In the genomic region with DNA sequence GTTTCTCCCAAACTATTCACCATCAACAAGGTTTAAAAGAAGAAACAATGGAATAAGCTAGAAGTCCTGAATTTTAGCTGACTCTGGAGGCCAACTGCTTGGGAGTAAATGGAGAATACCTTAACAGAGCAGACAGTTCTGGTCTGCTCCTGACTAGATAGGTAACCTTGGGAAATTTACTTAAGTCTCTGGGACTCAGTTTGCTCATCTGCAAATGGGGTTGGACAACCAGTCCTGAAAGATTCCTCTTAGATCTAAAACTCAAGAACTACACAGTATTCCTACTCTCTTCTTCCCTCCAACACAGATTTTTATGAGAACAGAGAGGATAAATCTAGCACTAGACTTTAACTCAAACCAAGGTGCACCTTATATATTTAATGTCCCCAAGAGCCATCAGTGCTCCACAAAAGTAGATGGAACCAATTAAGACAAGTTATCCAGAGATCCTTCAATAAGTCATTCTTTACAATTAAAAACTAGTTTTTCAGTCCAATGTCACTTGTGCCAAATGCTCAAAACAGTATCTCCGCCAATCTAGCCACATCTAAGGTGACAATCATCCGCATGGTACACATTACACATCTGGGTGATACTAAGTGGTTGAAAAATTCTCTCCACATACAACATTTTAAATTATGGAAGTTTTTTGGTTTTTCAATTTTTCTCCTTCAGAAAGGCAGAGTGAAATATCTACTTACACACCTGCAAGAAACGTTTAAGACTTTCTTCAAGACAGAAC, we compare ENCODE assay signal across 8 cellular contexts. TPM values are rescaled to one million over a fixed set of nuclear protein-coding genes. Genes with fewer than 3 reads are reported as not detected.
DNase-seq lines count a peak whose midpoint lies in the region; ATAC-seq, FAIRE-seq and TF ChIP-seq lines count a peak whose summit lies in the region.

No MANE protein-coding gene starts in this region.

- H3K27me3 ChIP-seq in HAP-1 (ENCODE audit: low read depth) = no peaks in the 10 kb centered on the region

- H3K27ac Mint-ChIP-seq in WTC11 (peak overlapping the region; percentile 97), glutamatergic neuron (ENCODE audit: unreplicated experiment) (peak overlapping the region; percentile 90)

- no peak for FAIRE-seq in GM12891 (lab: Jason Lieb, UNC)

- H3K9me3 ChIP-seq in HAP-1 = no peaks in the 10 kb centered on the region

- peak overlapping the region in 14 of 21 experiments; percentile 6 to 100 (median 96) for H3K27ac ChIP-seq in skin epidermis

- DNase-seq in HAP-1 (ENCODE audit: low spot score in 2 of 2) (no peak), WTC11 (ENCODE audit: low spot score) (no peak), glutamatergic neuron (no peak), GM12891 (ENCODE audit: insufficient read length, low spot score) (no peak), ecto neural progenitor cell (ENCODE audit: low spot score) (no peak), HPDE6-E6E7 (ENCODE audit: extremely low spot score) (no peak)

- POLR2A ChIA-PET in WTC11 (lab: Charles Lee) = interaction anchor here (1.4 kb wide), 1 partner anchor 13 kb away, joined by 5 read pairs; no protein-coding TSS in a partner anchor

- no peak for TF ChIP-seq CTCF in WTC11 (IDR thresholded peaks at IDR 0.05)
- no peak for TF ChIP-seq CTCF in glutamatergic neuron (IDR thresholded peaks at IDR 0.05; ENCODE audit: partially characterized antibody, unreplicated experiment)

- in situ Hi-C loops in HAP-1 (cut with MboI; ENCODE audit: low sequenced_read_pairs) = no loop called here

- CTCF ChIA-PET in WTC11 (lab: Charles Lee) = interaction anchor here (0.7 to 2.3 kb wide), 2 partner anchors 12 to 39 kb away, joined by 3 to 15 read pairs; a partner anchor contains a TSS

- H3K9me3 Mint-ChIP-seq in WTC11 = no peaks in the 10 kb centered on the region
- peaks cover 11% of the 10 kb centered on the region for H3K9me3 Mint-ChIP-seq in glutamatergic neuron (ENCODE audit: unreplicated experiment)

- H3K4me1 Mint-ChIP-seq in WTC11 = peaks cover 47% of the 10 kb centered on the region
- peaks cover 27% of the 10 kb centered on the region for H3K4me1 Mint-ChIP-seq in glutamatergic neuron (ENCODE audit: low read depth, unreplicated experiment)

- TF ChIP-seq POLR2A in GM12891 (IDR thresholded peaks at IDR 0.05; ENCODE audit: low read depth, low read length) = no peak

- ATAC-seq in WTC11 (no peak), HG02759 (IDR thresholded peaks at IDR 0.05; ENCODE audit: unreplicated experiment) (no peak)

- H3K4me3 Mint-ChIP-seq in WTC11 (peak overlapping the region; percentile 97), glutamatergic neuron (ENCODE audit: unreplicated experiment) (peak overlapping the region; percentile 97)

- H3K36me3 Mint-ChIP-seq in WTC11 (peaks cover 7% of the 10 kb centered on the region; the same call in 1 of the 2 replicates), glutamatergic neuron (ENCODE audit: unreplicated experiment) (no peaks in the 10 kb centered on the region)

- H3K27me3 Mint-ChIP-seq in WTC11 (ENCODE audit: low read depth) (no peaks in the 10 kb centered on the region), glutamatergic neuron (ENCODE audit: unreplicated experiment) (peaks cover 2% of the 10 kb centered on the region)

- peaks cover 20% of the 10 kb centered on the region for H3K36me3 ChIP-seq in HAP-1 (replicated peaks)

- peaks cover 44% of the 10 kb centered on the region for H3K4me1 ChIP-seq in HAP-1

- H3K4me3 ChIP-seq in HAP-1 (peak overlapping the region; percentile 75), skin epidermis (peak overlapping the region; percentile 85 to 98 (median 89))

TF ChIP-seq in WTC11, 78 proteins besides CTCF, POLR2A, EP300 and RAD21 (continues in another document):
- TF ChIP-seq NFE2L1 (CRISPR knock-in tag; IDR thresholded peaks at IDR 0.05) = no peak
- TF ChIP-seq FOXK1 (CRISPR knock-in tag; IDR thresholded peaks at IDR 0.05) = no peak
- TF ChIP-seq CREB1 (CRISPR knock-in tag; IDR thresholded peaks at IDR 0.05) = no peak
- TF ChIP-seq NR3C1 (CRISPR knock-in tag; conservative IDR thresholded peaks at IDR 0.05; ENCODE audit: low read depth) = no peak
- no peak for TF ChIP-seq ZNF396 (CRISPR knock-in tag; IDR thresholded peaks at IDR 0.05; ENCODE audit: borderline replicate concordance)
- TF ChIP-seq NFYB (CRISPR knock-in tag; conservative IDR thresholded peaks at IDR 0.05; ENCODE audit: low read depth) = no peak
- TF ChIP-seq ZNF232 (CRISPR knock-in tag; IDR thresholded peaks at IDR 0.05) = no peak
- TF ChIP-seq, protein P1, sequence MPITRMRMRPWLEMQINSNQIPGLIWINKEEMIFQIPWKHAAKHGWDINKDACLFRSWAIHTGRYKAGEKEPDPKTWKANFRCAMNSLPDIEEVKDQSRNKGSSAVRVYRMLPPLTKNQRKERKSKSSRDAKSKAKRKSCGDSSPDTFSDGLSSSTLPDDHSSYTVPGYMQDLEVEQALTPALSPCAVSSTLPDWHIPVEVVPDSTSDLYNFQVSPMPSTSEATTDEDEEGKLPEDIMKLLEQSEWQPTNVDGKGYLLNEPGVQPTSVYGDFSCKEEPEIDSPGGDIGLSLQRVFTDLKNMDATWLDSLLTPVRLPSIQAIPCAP (CRISPR knock-in tag; IDR thresholded peaks at IDR 0.05) = no peak
- TF ChIP-seq, protein P2, sequence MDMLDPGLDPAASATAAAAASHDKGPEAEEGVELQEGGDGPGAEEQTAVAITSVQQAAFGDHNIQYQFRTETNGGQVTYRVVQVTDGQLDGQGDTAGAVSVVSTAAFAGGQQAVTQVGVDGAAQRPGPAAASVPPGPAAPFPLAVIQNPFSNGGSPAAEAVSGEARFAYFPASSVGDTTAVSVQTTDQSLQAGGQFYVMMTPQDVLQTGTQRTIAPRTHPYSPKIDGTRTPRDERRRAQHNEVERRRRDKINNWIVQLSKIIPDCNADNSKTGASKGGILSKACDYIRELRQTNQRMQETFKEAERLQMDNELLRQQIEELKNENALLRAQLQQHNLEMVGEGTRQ (CRISPR knock-in tag; IDR thresholded peaks at IDR 0.05) = no peak

TF ChIP-seq in GM12891, 5 proteins besides CTCF, POLR2A, EP300 and RAD21:
- TF ChIP-seq POLR2AphosphoS5 (IDR thresholded peaks at IDR 0.05; ENCODE audit: low read depth, low read length) (no peak), SPI1 (IDR thresholded peaks at IDR 0.05; ENCODE audit: low read depth, low read length) (no peak), PAX5 (IDR thresholded peaks at IDR 0.05; ENCODE audit: insufficient read depth, low read length, severe bottlenecking) (no peak), TAF1 (IDR thresholded peaks at IDR 0.05; ENCODE audit: low read depth, low read length) (no peak), POU2F2 (IDR thresholded peaks at IDR 0.05; ENCODE audit: low read depth, low read length) (no peak)

RNA-seq across cellular contexts. Expression of a gene that starts 1.5 kb away (rescaled TPM):
- total RNA-seq in WTC11 (2021) (367 to 398 TPM (median 389 TPM) in 3 replicates), glutamatergic neuron (ENCODE audit: unreplicated experiment) (262 TPM)
- polyA plus RNA-seq in GM12891 (2012; ENCODE audit: low read depth, missing spikeins) = 379 TPM

RNA-seq across cellular contexts. Expression of a gene that starts 1.9 kb away (rescaled TPM):
- total RNA-seq in WTC11 (2021) (10.1 to 11.9 TPM (median 11.5 TPM) in 3 replicates), glutamatergic neuron (ENCODE audit: unreplicated experiment) (27.7 TPM)
- polyA plus RNA-seq in GM12891 (2012; ENCODE audit: low read depth, missing spikeins) = 17.7 TPM

RNA-seq across cellular contexts. Expression of a gene that starts 12.0 kb away (rescaled TPM):
- total RNA-seq in WTC11 (2021) (54.6 to 66.6 TPM (median 57.8 TPM) in 3 replicates), glutamatergic neuron (ENCODE audit: unreplicated experiment) (12.4 TPM)
- polyA plus RNA-seq in GM12891 (2012; ENCODE audit: low read depth, missing spikeins) = 4.5 TPM

RNA-seq across cellular contexts. Expression of a gene that starts 18.9 kb away (rescaled TPM):
- total RNA-seq in WTC11 (2021) (11.0 to 12.7 TPM (median 11.5 TPM) in 3 replicates), glutamatergic neuron (ENCODE audit: unreplicated experiment) (38.7 TPM)
- 15.1 TPM for polyA plus RNA-seq in GM12891 (2012; ENCODE audit: low read depth, missing spikeins)

RNA-seq across cellular contexts. Expression of a gene that starts 52.1 kb away (rescaled TPM):
- total RNA-seq in WTC11 (2021) = 305 to 323 TPM (median 321 TPM) in 3 replicates
- 239 TPM for total RNA-seq in glutamatergic neuron (ENCODE audit: unreplicated experiment)
- polyA plus RNA-seq in GM12891 (2012; ENCODE audit: low read depth, missing spikeins) = 515 TPM
